Comparison of ENCODE assay signal across 12 cellular contexts in the genomic region with DNA sequence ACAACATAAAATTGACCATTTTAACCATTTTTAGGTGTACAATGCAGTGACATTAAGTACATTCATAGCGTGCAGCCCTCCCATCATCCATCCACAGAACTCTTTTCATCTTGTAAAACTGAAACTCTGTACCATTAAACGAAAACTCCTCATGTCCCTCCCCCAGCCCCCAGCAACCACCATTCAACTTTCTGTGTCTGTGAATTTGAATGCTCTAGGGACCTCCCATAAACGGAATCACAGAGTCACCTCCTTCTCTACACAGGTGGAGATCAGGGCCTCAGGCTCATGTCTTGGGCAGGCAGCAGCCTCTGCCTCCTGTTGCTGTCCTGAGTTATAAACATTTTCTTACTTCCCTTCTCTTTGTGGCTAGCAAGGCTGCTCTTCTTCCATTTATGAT. TPM values are rescaled to one million over a fixed set of nuclear protein-coding genes. Genes with fewer than 3 reads are reported as not detected.
DNase-seq lines count a peak whose midpoint lies in the region; ATAC-seq, FAIRE-seq and TF ChIP-seq lines count a peak whose summit lies in the region.
"Had no signal": no experiment of that assay in that cellular context is flagged by ENCODE, and none has a peak within 500 bp of the region (broad histone marks: within the 10 kb centered on the region; RNA-seq: fewer than 3 reads in every experiment).

No MANE protein-coding gene starts in this region.

- H3K9me3 Mint-ChIP-seq in mesothelial cell of epicardium = no peaks in the 10 kb centered on the region
- H3K9me3 Mint-ChIP-seq: type B pancreatic cell had no signal

- CTCF ChIA-PET in K562 (lab: Yijun Ruan, JAX; ENCODE audit: low intra/inter-chr PET ratio) = no interaction called here

- no peak for TF ChIP-seq EP300 in K562 (IDR thresholded peaks at IDR 0.05; ENCODE audit: low read length)

- no peaks in the 10 kb centered on the region for H3K9me1 ChIP-seq in K562 (ENCODE audit: control insufficient read depth, insufficient read depth, low read length)

- no peak overlapping the region for H3K4me3 Mint-ChIP-seq in mesothelial cell of epicardium
- H3K4me3 Mint-ChIP-seq: type B pancreatic cell had no signal

- H4K20me1 ChIP-seq in K562 (replicated peaks; ENCODE audit: control insufficient read depth, insufficient read depth, low read length) = no peaks in the 10 kb centered on the region

- intact Hi-C loops in K562 (cut with micrococcal nuclease) = no loop called here

- no peak for TF ChIP-seq RAD21 in K562 (CRISPR knock-in tag; conservative IDR thresholded peaks at IDR 0.05 in 1 of 2, IDR thresholded peaks at IDR 0.05 in 1 of 2)

- no peaks in the 10 kb centered on the region for H3K27me3 Mint-ChIP-seq in mesothelial cell of epicardium (ENCODE audit: low read depth)
- H3K27me3 Mint-ChIP-seq: type B pancreatic cell had no signal

- H3K36me3 Mint-ChIP-seq in mesothelial cell of epicardium = no peaks in the 10 kb centered on the region
- H3K36me3 Mint-ChIP-seq: naive B cell, type B pancreatic cell had no signal

- no peak overlapping the region for H3K27ac ChIP-seq in K562 (ENCODE audit: extremely low read depth, low read depth, low read length)

- H3K27me3 ChIP-seq in K562 (ENCODE audit: control insufficient read depth in 2 of 2, insufficient read depth in 2 of 2, low read length in 2 of 2) = no peaks in the 10 kb centered on the region

- BruUV-seq in K562 (replicated peaks; lab: Mats Ljungman, UMichigan) = no TSS peak

- peaks cover 9% of the 10 kb centered on the region for H3K4me1 Mint-ChIP-seq in mesothelial cell of epicardium

- TF ChIP-seq CTCF in K562 (IDR thresholded peaks at IDR 0.05 in 2 of 3, conservative IDR thresholded peaks at IDR 0.05 in 1 of 3; ENCODE audit: insufficient read depth in 2 of 3, low read depth in 1 of 3, low read length in 3 of 3) (no peak), mesothelial cell of epicardium (IDR thresholded peaks at IDR 0.05; ENCODE audit: unreplicated experiment) (no peak)

- H3K4me3 ChIP-seq in K562 = no peak overlapping the region

- no peaks in the 10 kb centered on the region for H3K36me3 ChIP-seq in K562 (ENCODE audit: control insufficient read depth, insufficient read depth, low read length)

- H3K4me1 ChIP-seq in K562 (replicated peaks in 1 of 2; ENCODE audit: control insufficient read depth in 2 of 2, insufficient read depth in 2 of 2, low read length in 2 of 2) = peaks cover 15% of the 10 kb centered on the region in 2 experiments; a peak in 3 of 5 replicates

- peak overlapping the region; percentile 47 for H2AFZ ChIP-seq in K562 (ENCODE audit: low read depth, low read length)

- 43% methylated on average over 3 of the region's 3 CpGs for WGBS in K562 (ENCODE audit: insufficient coverage, low coverage, missing lambda C conversion rate)

- POLR2A ChIA-PET in K562 (lab: Yijun Ruan, JAX) = no interaction called here

- DNase-seq in activated CD4-positive, CD25-positive, alpha-beta regulatory T cell treated with anti-CD3 and anti-CD28 coated beads, Interleukin-2, amount 50 U/mL, for 72 hours = no peak
- DNase-seq in K562 (ENCODE audit: extremely low read depth in 1 of 4, low spot score in 3 of 4) (no peak), NCI-H446 treated with DMSO at 0.1 percent for 48 hours (lab: John Stamatoyannopoulos, UW) (no peak), mesothelial cell of epicardium (ENCODE audit: low spot score in 2 of 2, unreplicated experiment in 2 of 2) (no peak)
- DNase-seq: naive B cell, NCI-H187 treated with DMSO at 0.1 percent for 48 hours had no signal

- no peak overlapping the region for H3K27ac Mint-ChIP-seq in mesothelial cell of epicardium
- H3K27ac Mint-ChIP-seq: naive B cell, type B pancreatic cell had no signal

- TF ChIP-seq POLR2A in K562 (conservative IDR thresholded peaks at IDR 0.05) = no peak

- FAIRE-seq in K562 (lab: Jason Lieb, UNC) = peak; percentile 49
- FAIRE-seq: A204.1 had no signal

- H3K9ac ChIP-seq in K562 (ENCODE audit: insufficient read depth in 1 of 2, low read depth in 2 of 2, low read length in 2 of 2) = no peak overlapping the region

- no peaks in the 10 kb centered on the region for H3K9me3 ChIP-seq in K562 (replicated peaks; ENCODE audit: control insufficient read depth, insufficient read depth, low read depth, low read length)

- no peaks in the 10 kb centered on the region for H3K79me2 ChIP-seq in K562 (ENCODE audit: control insufficient read depth, insufficient read depth, low read length)

- in situ Hi-C loops in K562 (cut with MboI) = no loop called here

- ATAC-seq in activated CD4-positive, CD25-positive, alpha-beta regulatory T cell treated with anti-CD3 and anti-CD28 coated beads, Interleukin-2, amount 50 U/mL, for 24 hours = peak; percentile 81 to 82
- ATAC-seq in GM21360 (IDR thresholded peaks at IDR 0.05; ENCODE audit: unreplicated experiment) = peak; percentile 86
- ATAC-seq in HG03108 (IDR thresholded peaks at IDR 0.05; ENCODE audit: unreplicated experiment) = peak; percentile 65
- no peak for ATAC-seq in K562
- ATAC-seq in HG02981 (IDR thresholded peaks at IDR 0.05; ENCODE audit: unreplicated experiment) = no peak

- H3K4me2 ChIP-seq in K562 (ENCODE audit: insufficient read depth, low read length) = no peak overlapping the region

TF ChIP-seq in K562, 482 proteins besides CTCF, POLR2A, EP300 and RAD21:
- TF ChIP-seq MCM7 (IDR thresholded peaks at IDR 0.05) = no peak
- no peak for TF ChIP-seq CAMTA2 (CRISPR knock-in tag; conservative IDR thresholded peaks at IDR 0.05)
- no peak for TF ChIP-seq ZNF197 (CRISPR knock-in tag; IDR thresholded peaks at IDR 0.05; ENCODE audit: low read depth)
- no peak for TF ChIP-seq CBX3 (IDR thresholded peaks at IDR 0.05; ENCODE audit: borderline replicate concordance in 1 of 2, low read length in 2 of 2)
- no peak for TF ChIP-seq HMG20B (CRISPR knock-in tag; IDR thresholded peaks at IDR 0.05)
- TF ChIP-seq ZNF408 (CRISPR knock-in tag; IDR thresholded peaks at IDR 0.05; ENCODE audit: low read depth) = no peak
- TF ChIP-seq ZNF699 (CRISPR knock-in tag; IDR thresholded peaks at IDR 0.05; ENCODE audit: insufficient replicate concordance) = no peak
- no peak for TF ChIP-seq POLR2B (IDR thresholded peaks at IDR 0.05; ENCODE audit: low read depth, partially characterized antibody)
- TF ChIP-seq, protein P1, sequence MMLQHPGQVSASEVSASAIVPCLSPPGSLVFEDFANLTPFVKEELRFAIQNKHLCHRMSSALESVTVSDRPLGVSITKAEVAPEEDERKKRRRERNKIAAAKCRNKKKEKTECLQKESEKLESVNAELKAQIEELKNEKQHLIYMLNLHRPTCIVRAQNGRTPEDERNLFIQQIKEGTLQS (IDR thresholded peaks at IDR 0.05) = no peak
- TF ChIP-seq, protein P1 (CRISPR knock-in tag; conservative IDR thresholded peaks at IDR 0.05) = no peak
- TF ChIP-seq ZBED1 (IDR thresholded peaks at IDR 0.05) = no peak
- no peak for TF ChIP-seq ZNF764 (CRISPR knock-in tag; IDR thresholded peaks at IDR 0.05; ENCODE audit: low read depth)
- TF ChIP-seq RFX1 (IDR thresholded peaks at IDR 0.05) = no peak
- TF ChIP-seq NFATC3 (IDR thresholded peaks at IDR 0.05) = no peak

RNA-seq across cellular contexts. Expression of gene CCNE1, which starts 7.3 kb away (rescaled TPM):
- total RNA-seq in K562 (2011; cell fraction: chromatin; rRNA removed; ENCODE audit: low replicate concordance) = 22.4 and 34.8 TPM in 2 replicates
- 21.8 and 28.7 TPM in 2 replicates for total RNA-seq in K562 (2011; cell fraction: nucleolus; rRNA removed)
- total RNA-seq in K562 (2011; cell fraction: nucleoplasm; rRNA removed) = 21.8 and 24.6 TPM in 2 replicates
- total RNA-seq in K562 (2014; rRNA removed) (31.6 and 34.9 TPM in 2 replicates), K562 (2014; rRNA removed; fragmentation: Illumina TruSeq; extraction: Trizol) (31.0 and 31.1 TPM in 2 replicates), K562 (2015; rRNA removed; fragmentation: Illumina TruSeq; extraction: Trizol) (31.0 and 32.8 TPM in 2 replicates), K562 (2021) (31.8 and 34.9 TPM in 2 replicates), mesothelial cell of epicardium (13.7 to 14.9 TPM (median 14.7 TPM) in 3 replicates)
- polyA plus RNA-seq in K562 (2011; rRNA removed) (25.3 and 31.9 TPM in 2 replicates), K562 (2014; fragmentation: Illumina TruSeq; extraction: Trizol) (40.5 and 41.0 TPM in 2 replicates), K562 (2014; fragmentation: Nextera tagmentation; extraction: Ambion mirVana) (1 to 10 TPM; 6.2 to 9.8 TPM), K562 (2014; rRNA removed) (32.5 and 38.1 TPM in 2 replicates)
- polyA plus RNA-seq in K562 (2011; cell fraction: cytosol; rRNA removed) = 17.4 and 26.8 TPM in 2 replicates
- 31.1 and 34.7 TPM in 2 replicates for polyA plus RNA-seq in K562 (2011; cell fraction: nucleus; rRNA removed)
- polyA plus RNA-seq in K562 (2012) = 17.8 and 24.6 TPM in 2 replicates
- 21.7 and 24.9 TPM in 2 replicates for polyA minus RNA-seq in K562 (2011; rRNA and poly(A)+ RNA removed)
- polyA minus RNA-seq in K562 (2011; cell fraction: cytosol; rRNA and poly(A)+ RNA removed) = 6.5 and 13.8 TPM in 2 replicates
- 16.0 and 17.8 TPM in 2 replicates for polyA minus RNA-seq in K562 (2011; cell fraction: nucleus; rRNA and poly(A)+ RNA removed)

Comparison
In these comparisons a context has a peak if more than half of its experiments do, and no peak if none do; other contexts are left out.
1. ATAC-seq: peak in activated CD4-positive, CD25-positive, alpha-beta regulatory T cell treated with anti-CD3 and anti-CD28 coated beads, Interleukin-2, amount 50 U/mL, for 24 hours (2 of 2), GM21360 (single experiment) and HG03108 (single experiment); none in K562 (single experiment) and HG02981 (single experiment).